8 cellular contexts compared by ENCODE assay signal in the genomic region with DNA sequence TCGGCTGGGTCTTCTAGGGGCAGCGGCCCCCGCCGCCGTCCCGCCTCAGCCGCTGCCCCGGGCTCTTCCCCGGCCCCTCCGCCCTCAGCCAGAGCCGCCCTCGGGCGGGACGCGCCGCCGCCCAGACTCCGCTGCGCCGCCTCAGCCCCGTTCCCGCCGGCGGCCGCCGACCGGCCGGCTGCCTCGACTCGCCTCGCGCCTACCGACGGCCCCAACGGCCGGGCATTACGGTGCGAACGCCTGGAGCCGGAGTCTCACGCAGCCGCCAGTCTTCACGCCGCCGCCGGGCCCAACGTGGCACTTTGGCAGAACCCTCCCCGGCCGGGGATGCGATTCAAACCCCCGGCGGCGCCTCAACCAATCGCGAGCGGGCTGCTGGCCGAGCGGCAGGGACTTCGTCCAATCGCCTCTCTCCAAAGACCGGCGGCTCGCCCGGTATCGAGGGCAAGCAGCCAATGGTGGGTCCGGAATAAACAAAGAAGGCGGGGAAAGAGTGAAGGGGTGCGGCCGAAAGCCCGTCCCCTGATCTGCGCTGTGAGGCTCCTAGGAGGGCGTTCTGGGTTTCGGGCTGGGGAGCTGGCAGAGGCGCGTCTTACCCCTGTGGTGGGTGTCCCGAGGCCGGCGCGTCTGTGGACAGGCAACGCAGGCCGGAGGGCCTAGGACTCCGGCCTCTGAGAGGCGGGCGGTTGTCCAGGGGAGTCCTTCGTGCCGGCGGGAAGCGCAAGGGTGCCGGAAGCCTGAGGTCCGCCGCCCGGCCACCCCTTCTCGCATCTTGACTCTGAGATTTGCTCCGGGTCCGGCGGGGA. TPM values are rescaled to one million over a fixed set of nuclear protein-coding genes. Genes with fewer than 3 reads are reported as not detected.
DNase-seq lines count a peak whose midpoint lies in the region; ATAC-seq and TF ChIP-seq lines count a peak whose summit lies in the region.

CDR2 (minus strand) TSS at position 309 of the 806 bp plus-strand sequence. CDS start 310 bp downstream, outside the sequence.

- H3K4me1 ChIP-seq in PC-3 (ENCODE audit: insufficient read depth, low read length) (peaks cover 29% of the 10 kb centered on the region), mucosa of descending colon (ENCODE audit: low read depth) (peaks cover 32% of the 10 kb centered on the region)

- peak within 1 kb of the TSS; percentile 84 for H3K9ac ChIP-seq in PC-3 (ENCODE audit: low read length)

- H3K36me3 ChIP-seq in PC-3 (ENCODE audit: low read depth, low read length) (no peaks in the 10 kb centered on the region), mucosa of descending colon (ENCODE audit: low read depth) (no peaks in the 10 kb centered on the region)

- H3K79me2 ChIP-seq in PC-3 (ENCODE audit: low read length): peaks cover 46% of the 10 kb centered on the region

- CTCF ChIA-PET in PC-3 (lab: Charles Lee): no interaction called here

- POLR2A ChIA-PET in PC-3 (lab: Charles Lee; ENCODE audit: unreplicated experiment): no interaction called here

- peak within 1 kb of the TSS; percentile 86 for H2AFZ ChIP-seq in PC-3 (ENCODE audit: low read length)

- peaks cover 3% of the 10 kb centered on the region for H3F3A ChIP-seq in PC-3 (ENCODE audit: low read length, unreplicated experiment)

- H3K4me2 ChIP-seq in PC-3 (ENCODE audit: low read length): peak within 1 kb of the TSS; percentile 90

- H3K9me3 ChIP-seq in PC-3 (ENCODE audit: low read length) (no peaks in the 10 kb centered on the region), mucosa of descending colon (no peaks in the 10 kb centered on the region)

- TF ChIP-seq CTCF in PC-3 (conservative IDR thresholded peaks at IDR 0.05; ENCODE audit: low read depth, low read length): no peak
- TF ChIP-seq CTCF in mucosa of descending colon (IDR thresholded peaks at IDR 0.05): no peak

- peaks cover 19% of the 10 kb centered on the region for H4K20me1 ChIP-seq in PC-3 (ENCODE audit: low read length)

- DNase-seq in DMS53 (lab: John Stamatoyannopoulos, UW) (peak; percentile 97), PC-3 (peak; percentile 95), activated T-cell treated with anti-CD3 and anti-CD28 coated beads for 4 hours (peak; percentile 96), epithelial cell of prostate (ENCODE audit: low read depth, low spot score) (peak; percentile 73), mucosa of descending colon (peak; percentile 98)
- peak; percentile 93 for DNase-seq in Jurkat, Clone E6-1 (ENCODE audit: low read depth, low spot score)
- peak; percentile 88 to 97 for DNase-seq in stimulated activated CD8-positive, alpha-beta memory T cell treated with anti-CD3 and anti-CD28 coated beads, Interleukin-4, amount 100 ng/mL, for 1 hour (ENCODE audit: low read depth in 2 of 2, low spot score in 1 of 2)

- ATAC-seq in GM21717 (IDR thresholded peaks at IDR 0.05; ENCODE audit: unreplicated experiment) (peak; percentile 91), PC-3 (peak; percentile 83), mucosa of descending colon (peak; percentile 90)

- intact Hi-C loops in PC-3 (cut with micrococcal nuclease): loop anchor here (1.0 to 10.0 kb wide), 2 partner anchors 13 to 50 kb away; no protein-coding TSS in a partner anchor
- intact Hi-C loops in mucosa of descending colon (cut with DNase I, micrococcal nuclease): no loop called here

- BruUV-seq in PC-3 (replicated peaks; lab: Mats Ljungman, UMichigan): no TSS peak

- H3K27ac ChIP-seq in PC-3 (ENCODE audit: low read length) (no peak within 1 kb of the TSS), epithelial cell of prostate (peak within 1 kb of the TSS; percentile 49)

- H3K27me3 ChIP-seq in PC-3 (ENCODE audit: low read length): no peaks in the 10 kb centered on the region

- no peaks in the 10 kb centered on the region for H3K9me2 ChIP-seq in PC-3 (replicated peaks; ENCODE audit: low read length)

- peak within 1 kb of the TSS; percentile 78 for H3K4me3 ChIP-seq in Jurkat, Clone E6-1 (ENCODE audit: low read length)
- H3K4me3 ChIP-seq in PC-3 (ENCODE audit: low read length): peak within 1 kb of the TSS; percentile 87
- H3K4me3 ChIP-seq in mucosa of descending colon: peak within 1 kb of the TSS; percentile 52

RNA-seq across cellular contexts. Expression of gene CDR2, which starts in this region (rescaled TPM):
- 48.8 TPM for polyA plus RNA-seq in Jurkat, Clone E6-1 (2012; ENCODE audit: insufficient read depth, insufficient read length)
- total RNA-seq in PC-3 (2014; rRNA removed) (14.1 and 14.7 TPM in 2 replicates), mucosa of descending colon (10 to 100 TPM; 23.8 to 30.4 (median 26.3) TPM)
